ENCODE assay signal across 8 cellular contexts in the genomic region with DNA sequence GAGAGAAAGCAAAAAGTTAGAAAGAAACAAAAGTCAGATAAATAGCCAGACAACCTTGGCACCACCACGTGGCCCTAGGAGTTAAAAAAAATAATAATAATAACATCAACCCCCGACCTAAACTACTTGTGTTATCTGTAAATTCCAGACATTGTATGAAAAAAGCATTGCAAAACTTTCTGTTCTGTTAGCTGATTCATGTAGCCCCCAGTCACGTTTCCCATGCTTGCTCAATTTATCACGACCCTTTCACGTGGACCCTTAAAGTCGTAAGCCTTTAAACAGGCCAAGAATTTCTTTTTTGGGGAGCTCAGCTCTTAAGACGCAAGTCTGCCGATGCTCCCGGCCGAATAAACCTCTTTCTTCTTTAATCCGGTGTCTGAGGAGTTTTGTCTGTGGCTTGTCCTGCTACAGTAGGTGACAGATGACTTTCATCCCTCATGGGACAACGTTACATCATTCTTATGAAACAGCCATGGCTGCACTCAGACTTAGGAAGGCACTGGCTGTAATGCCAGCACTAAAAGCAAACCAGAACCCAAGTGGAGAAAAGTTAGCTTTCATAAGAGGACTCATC. TPM values are rescaled to one million over a fixed set of nuclear protein-coding genes. Genes with fewer than 3 reads are reported as not detected.
A peak's percentile ranks its signal among the peaks of the same experiment; 100 is the strongest.
DNase-seq lines count a peak whose midpoint lies in the region; ATAC-seq, FAIRE-seq and TF ChIP-seq lines count a peak whose summit lies in the region.

No MANE protein-coding gene starts in this region.

- H3K9me3 Mint-ChIP-seq in activated CD4-positive, alpha-beta T cell treated with anti-CD3 and anti-CD28 coated beads, Interleukin-2, amount 10 ng/mL, durations not matched to agents 24 days and 14 days = no peaks in the 10 kb centered on the region

- intact Hi-C loops in activated CD4-positive, alpha-beta T cell treated with anti-CD3 and anti-CD28 coated beads, Interleukin-2, amount 10 ng/mL, durations not matched to agents 24 days and 14 days (cut with micrococcal nuclease) = loop anchor here (1.0 to 10.0 kb wide), 3 partner anchors 12 to 1725 kb away; a partner anchor contains a TSS
- intact Hi-C loops in psoas muscle (cut with DNase I) = no loop called here

- peaks cover 66% of the 10 kb centered on the region for H3K4me1 ChIP-seq in DND-41 (ENCODE audit: insufficient read depth, low read length)
- H3K4me1 ChIP-seq in gastroesophageal sphincter = peaks cover 9 to 79% (median 22%) of the 10 kb centered on the region in 3 donors
- peaks cover 31% of the 10 kb centered on the region for H3K4me1 ChIP-seq in psoas muscle

- H4K20me1 ChIP-seq in DND-41 (ENCODE audit: insufficient read depth, low read length) = peaks cover 21% of the 10 kb centered on the region; the same call in 1 of the 2 replicates

- H3K27me3 ChIP-seq in DND-41 (ENCODE audit: insufficient read depth, low read length, poor library complexity) (no peaks in the 10 kb centered on the region), gastroesophageal sphincter (no peaks in the 10 kb centered on the region), psoas muscle (ENCODE audit: insufficient read depth in 3 of 3, low read length in 2 of 3) (no peaks in the 10 kb centered on the region)

- H3K9me3 ChIP-seq in DND-41 (ENCODE audit: insufficient read depth, low read length, severe bottlenecking) (no peaks in the 10 kb centered on the region), gastroesophageal sphincter (no peaks in the 10 kb centered on the region), psoas muscle (no peaks in the 10 kb centered on the region)

- H3K36me3 ChIP-seq in DND-41 (ENCODE audit: insufficient read depth, low read length) = no peaks in the 10 kb centered on the region; the same call in 1 of the 2 replicates
- no peaks in the 10 kb centered on the region for H3K36me3 ChIP-seq in gastroesophageal sphincter
- H3K36me3 ChIP-seq in psoas muscle (ENCODE audit: insufficient read depth in 1 of 2, low read depth in 1 of 2) = no peaks in the 10 kb centered on the region

- peaks cover 82% of the 10 kb centered on the region for H3K79me2 ChIP-seq in DND-41 (ENCODE audit: insufficient read depth, low read length)

- H3K4me3 ChIP-seq in DND-41 (ENCODE audit: low read depth in 1 of 2, low read length in 2 of 2) (peak overlapping the region; percentile 48 to 70), gastroesophageal sphincter (peak overlapping the region; percentile 62 to 89), psoas muscle (peak overlapping the region; percentile 87)

- TF ChIP-seq CTCF in DND-41 (IDR thresholded peaks at IDR 0.05; ENCODE audit: borderline replicate concordance, extremely low read depth, low read length, poor library complexity, severe bottlenecking) = no peak
- no peak for TF ChIP-seq CTCF in gastroesophageal sphincter (IDR thresholded peaks at IDR 0.05)
- TF ChIP-seq CTCF in psoas muscle (IDR thresholded peaks at IDR 0.05) = no peak

- peak overlapping the region; percentile 76 for H2AFZ ChIP-seq in DND-41 (ENCODE audit: low read depth, low read length)

- peak overlapping the region; percentile 99 for H3K27ac Mint-ChIP-seq in activated CD4-positive, alpha-beta T cell treated with anti-CD3 and anti-CD28 coated beads, Interleukin-2, amount 10 ng/mL, durations not matched to agents 24 days and 14 days

- TF ChIP-seq POLR2A in gastroesophageal sphincter (IDR thresholded peaks at IDR 0.05) = no peak

- ATAC-seq in DND-41 (ENCODE audit: insufficient read depth, low read depth) (peak; percentile 54), GM21423 (IDR thresholded peaks at IDR 0.05; ENCODE audit: unreplicated experiment) (peak; percentile 25), gastroesophageal sphincter (peak; percentile 78), psoas muscle (peak; percentile 75 to 85 (median 79))

- H3K4me2 ChIP-seq in DND-41 (ENCODE audit: insufficient read depth, low read length) = peak overlapping the region; percentile 59

- WGBS in gastroesophageal sphincter (ENCODE audit: low coverage in 1 of 2), 2 donors = 23 to 29% methylated on average over 11 to 12 of the region's 12 CpGs
- WGBS in psoas muscle, 3 donors = 19 to 35% (median 34%) methylated on average over 12 of the region's 12 CpGs

- H3K36me3 Mint-ChIP-seq in activated CD4-positive, alpha-beta T cell treated with anti-CD3 and anti-CD28 coated beads, Interleukin-2, amount 10 ng/mL, durations not matched to agents 24 days and 14 days (ENCODE audit: low read depth) = peaks cover 10% of the 10 kb centered on the region

- H3K27ac ChIP-seq in DND-41 (ENCODE audit: low read length) (peak overlapping the region; percentile 84), gastroesophageal sphincter (peak overlapping the region; percentile 87 to 97 (median 95)), psoas muscle (peak overlapping the region; percentile 94)

- peak; percentile 53 for DNase-seq in DND-41
- no peak for DNase-seq in HTR-8/SVneo (ENCODE audit: insufficient read length, low spot score)
- DNase-seq in activated CD4-positive, alpha-beta T cell treated with anti-CD3 and anti-CD28 coated beads, Interleukin-2, amount 10 ng/mL, durations not matched to agents 24 days and 14 days = no peak
- no peak for DNase-seq in psoas muscle
- no peak for DNase-seq in SW480 (ENCODE audit: low spot score)
- no peak for DNase-seq in islet precursor cell

- peaks cover 56% of the 10 kb centered on the region for H3K4me1 Mint-ChIP-seq in activated CD4-positive, alpha-beta T cell treated with anti-CD3 and anti-CD28 coated beads, Interleukin-2, amount 10 ng/mL, durations not matched to agents 24 days and 14 days

- H3K4me3 Mint-ChIP-seq in activated CD4-positive, alpha-beta T cell treated with anti-CD3 and anti-CD28 coated beads, Interleukin-2, amount 10 ng/mL, durations not matched to agents 24 days and 14 days = peak overlapping the region; percentile 95

- no peak for TF ChIP-seq EP300 in gastroesophageal sphincter (IDR thresholded peaks at IDR 0.05)

- peak overlapping the region; percentile 64 for H3K9ac ChIP-seq in DND-41 (ENCODE audit: low read depth, low read length)

- H3K27me3 Mint-ChIP-seq in activated CD4-positive, alpha-beta T cell treated with anti-CD3 and anti-CD28 coated beads, Interleukin-2, amount 10 ng/mL, durations not matched to agents 24 days and 14 days = peaks cover 2% of the 10 kb centered on the region

- FAIRE-seq in HTR-8/SVneo (lab: Jason Lieb, UNC) = peak; percentile 16

RNA-seq across cellular contexts. Expression of a gene that starts 0.5 kb away (rescaled TPM):
- total RNA-seq in activated CD4-positive, alpha-beta T cell treated with anti-CD3 and anti-CD28 coated beads, Interleukin-2, amount 10 ng/mL, durations not matched to agents 24 days and 14 days = 20.5 and 23.0 TPM in 2 replicates
- total RNA-seq in gastroesophageal sphincter = 10 to 100 TPM; 21.5 to 79.5 (median 37.1) TPM
- total RNA-seq in psoas muscle = 10 to 100 TPM; 10.3 to 18.8 (median 12.6) TPM
- 10 to 100 TPM in 1 of 3 donors, 1 to 10 TPM in 2; 5.6 to 10.8 (median 8.1) TPM for polyA plus RNA-seq in psoas muscle

RNA-seq across cellular contexts. Expression of a gene that starts 0.6 kb away (rescaled TPM):
- 35.7 and 38.5 TPM in 2 replicates for total RNA-seq in activated CD4-positive, alpha-beta T cell treated with anti-CD3 and anti-CD28 coated beads, Interleukin-2, amount 10 ng/mL, durations not matched to agents 24 days and 14 days
- total RNA-seq in gastroesophageal sphincter (10 to 100 TPM; 12.0 to 27.9 (median 20.9) TPM), psoas muscle (1 to 10 TPM; 5.4 to 9.1 (median 6.8) TPM)
- 1 to 10 TPM; 3.4 to 5.0 (median 3.6) TPM for polyA plus RNA-seq in psoas muscle

Comparison
In these comparisons a context has a peak if more than half of its experiments do, and no peak if none do; other contexts are left out.
1. ATAC-seq: peak in every context shown above with its lines; median percentile 79 in psoas muscle; 78 in gastroesophageal sphincter; 54 in DND-41; 25 in GM21423.